1 cellular context compared by ENCODE assay signal in the genomic region with DNA sequence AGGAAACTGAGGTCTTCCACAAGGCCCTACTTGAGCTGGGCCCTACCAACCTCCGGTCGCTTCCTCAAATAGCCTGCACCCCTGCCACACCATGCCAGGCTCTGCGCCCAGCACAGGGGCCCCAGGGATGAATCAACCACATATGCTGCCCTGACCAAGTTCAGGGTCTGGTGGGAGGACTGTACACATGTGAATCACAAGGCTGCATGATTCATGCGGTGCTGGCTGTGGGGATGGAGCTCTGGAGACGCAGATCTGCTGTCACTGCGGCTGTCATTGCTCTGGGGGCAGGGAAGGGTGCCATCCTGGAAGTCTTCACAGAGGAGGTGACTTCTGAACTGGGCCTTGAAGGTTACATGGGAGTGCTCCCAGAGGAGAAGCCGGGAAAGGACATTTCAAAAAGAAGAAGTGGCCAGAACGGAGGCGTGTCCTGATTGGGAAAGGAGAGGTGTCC.
TF ChIP-seq lines count a peak whose summit lies in the region.

No MANE protein-coding gene starts in this region.

TF ChIP-seq in IMR-90, 13 proteins besides CTCF, POLR2A, EP300 and RAD21 (continued from another document):
- no peak for TF ChIP-seq NFE2L2 (IDR thresholded peaks at IDR 0.05; ENCODE audit: low read depth, low read length)
- TF ChIP-seq MAZ (IDR thresholded peaks at IDR 0.05; ENCODE audit: borderline replicate concordance, low read depth, low read length), result peak; percentile 69; the same call in 1 of the 2 replicates
